Comparison of ENCODE assay signal across 9 cellular contexts in the genomic region with DNA sequence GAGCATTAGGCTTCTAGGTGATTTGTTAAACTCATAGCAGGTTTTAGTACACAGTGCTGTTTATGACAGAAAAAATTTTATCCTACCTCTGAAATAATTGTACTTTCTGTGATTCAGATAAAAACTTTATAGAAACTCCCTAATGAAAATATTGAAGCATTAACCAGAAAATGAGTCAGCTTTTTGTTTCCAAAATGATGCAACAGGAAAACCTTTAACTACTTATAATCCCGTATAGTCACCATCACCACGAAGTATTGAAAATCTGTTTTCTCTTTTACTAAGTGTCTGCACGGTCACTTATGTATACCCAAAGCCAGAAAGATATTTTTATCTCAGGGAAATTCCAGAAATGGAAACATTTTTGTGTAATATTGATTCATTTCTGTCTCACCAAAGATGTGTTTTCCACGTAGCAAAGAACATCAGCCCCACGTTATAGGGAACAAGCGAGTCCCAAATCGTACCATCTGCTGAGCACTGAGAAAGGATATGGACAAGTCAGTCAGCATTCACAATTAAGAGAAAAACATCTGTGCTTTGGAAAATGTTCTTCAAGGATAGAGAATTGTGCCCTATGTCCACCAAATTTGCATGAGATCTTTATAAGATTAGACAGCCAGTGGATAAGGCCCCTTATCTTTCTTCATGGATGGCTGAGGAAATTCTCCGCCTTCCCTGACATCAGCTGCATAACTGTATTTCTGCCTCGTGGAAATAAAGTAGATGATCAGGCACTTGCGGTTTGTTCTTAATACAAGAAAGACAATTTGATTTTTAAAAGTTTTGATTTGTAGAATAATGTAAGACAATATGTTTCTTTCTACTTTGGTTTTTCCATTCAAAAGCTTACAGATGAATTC. TPM values are rescaled to one million over a fixed set of nuclear protein-coding genes. Genes with fewer than 3 reads are reported as not detected.
DNase-seq lines count a peak whose midpoint lies in the region; ATAC-seq and TF ChIP-seq lines count a peak whose summit lies in the region.
"Had no signal": no experiment of that assay in that cellular context is flagged by ENCODE, and none has a peak within 500 bp of the region (broad histone marks: within the 10 kb centered on the region; RNA-seq: fewer than 3 reads in every experiment).

No MANE protein-coding gene starts in this region.

- no peaks in the 10 kb centered on the region for H3K79me2 ChIP-seq in DOHH2 (ENCODE audit: control insufficient read depth, low read length)

- H3K9me2 ChIP-seq in DOHH2 (replicated peaks; ENCODE audit: control insufficient read depth, low read length), result no peaks in the 10 kb centered on the region

- H4K20me1 ChIP-seq in DOHH2 (ENCODE audit: control insufficient read depth, insufficient read depth, low read depth, low read length), result no peaks in the 10 kb centered on the region

- H3K4me3 ChIP-seq in DOHH2 (ENCODE audit: low read length), result no peak overlapping the region
- H3K4me3 ChIP-seq in skin epidermis, result no peak overlapping the region

- peaks cover 9% of the 10 kb centered on the region for H3K36me3 ChIP-seq in DOHH2 (ENCODE audit: control insufficient read depth, low read length)

- peaks cover 67% of the 10 kb centered on the region for H3K4me1 ChIP-seq in DOHH2 (ENCODE audit: control insufficient read depth, low read length)

- TF ChIP-seq CTCF in DOHH2 (IDR thresholded peaks at IDR 0.05; ENCODE audit: low read depth, low read length, poor library complexity, severe bottlenecking), result no peak

- ATAC-seq in GM19467 (IDR thresholded peaks at IDR 0.05; ENCODE audit: unreplicated experiment), result peak; percentile 47
- ATAC-seq in HG03460 (IDR thresholded peaks at IDR 0.05; ENCODE audit: unreplicated experiment), result peak; percentile 51
- no peak for ATAC-seq in sciatic nerve

- DNase-seq in amniotic epithelial cell (ENCODE audit: low read depth), result peak; percentile 78
- DNase-seq in GDM1 (lab: John Stamatoyannopoulos, UW), result no peak
- no peak for DNase-seq in ecto neural progenitor cell (ENCODE audit: low spot score)
- no peak for DNase-seq in sciatic nerve (ENCODE audit: low spot score)
- DNase-seq: left cardiac atrium had no signal

- no peaks in the 10 kb centered on the region for H3K27me3 ChIP-seq in DOHH2 (ENCODE audit: control insufficient read depth, low read length)

- no peaks in the 10 kb centered on the region; the same call in 1 of the 2 replicates for H3F3A ChIP-seq in DOHH2 (ENCODE audit: control insufficient read depth, insufficient read depth)

- peak overlapping the region; percentile 23 for H3K4me2 ChIP-seq in DOHH2 (ENCODE audit: low read length)

- intact Hi-C loops in sciatic nerve (cut with DNase I), result no loop called here

- H3K9me3 ChIP-seq in DOHH2 (ENCODE audit: control insufficient read depth, insufficient read depth, low read length), result no peaks in the 10 kb centered on the region

- H3K27ac ChIP-seq in DOHH2 (ENCODE audit: low read depth, low read length) (no peak overlapping the region), skin epidermis (peak overlapping the region in 15 of 21 experiments; percentile 6 to 69 (median 38))

RNA-seq across cellular contexts. Expression of a gene that starts 41.9 kb away (rescaled TPM):
- 14.6 TPM for total RNA-seq in sciatic nerve

RNA-seq across cellular contexts. Expression of a gene that starts 54.5 kb away (rescaled TPM):
- total RNA-seq in sciatic nerve, result 182 TPM
